ENCODE assay signal across 8 cellular contexts in genomic region chr15:50764331-50765201, GRCh38. TPM values are rescaled to one million over a fixed set of nuclear protein-coding genes. Genes with fewer than 3 reads are reported as not detected.
DNase-seq lines count a peak whose midpoint lies in the region; ATAC-seq, FAIRE-seq and TF ChIP-seq lines count a peak whose summit lies in the region.

No MANE protein-coding gene starts in this region.

- H3K36me3 Mint-ChIP-seq in activated CD4-positive, alpha-beta T cell treated with anti-CD3 and anti-CD28 coated beads, Interleukin-2, amount 10 ng/mL, durations not matched to agents 24 days and 14 days (ENCODE audit: low read depth), result peaks cover 22% of the 10 kb centered on the region
- peaks cover 4% of the 10 kb centered on the region for H3K36me3 Mint-ChIP-seq in neural progenitor cell

- no peaks in the 10 kb centered on the region for H3K27me3 Mint-ChIP-seq in activated CD4-positive, alpha-beta T cell treated with anti-CD3 and anti-CD28 coated beads, Interleukin-2, amount 10 ng/mL, durations not matched to agents 24 days and 14 days
- peaks cover 9% of the 10 kb centered on the region for H3K27me3 Mint-ChIP-seq in neural progenitor cell (ENCODE audit: insufficient read depth, low read depth)

- H3K4me1 ChIP-seq in esophagus muscularis mucosa (peaks cover 32 to 64% (median 56%) of the 10 kb centered on the region in 4 donors), neural progenitor cell (peaks cover 9% of the 10 kb centered on the region)

- H3F3A ChIP-seq in neural progenitor cell (ENCODE audit: low read depth), result peaks cover 16% of the 10 kb centered on the region

- FAIRE-seq in HTR-8/SVneo (lab: Jason Lieb, UNC), result no peak

- no peaks in the 10 kb centered on the region for H3K36me3 ChIP-seq in esophagus muscularis mucosa
- no peaks in the 10 kb centered on the region for H3K36me3 ChIP-seq in neural progenitor cell

- H3K9me3 Mint-ChIP-seq in activated CD4-positive, alpha-beta T cell treated with anti-CD3 and anti-CD28 coated beads, Interleukin-2, amount 10 ng/mL, durations not matched to agents 24 days and 14 days, result no peaks in the 10 kb centered on the region
- no peaks in the 10 kb centered on the region for H3K9me3 Mint-ChIP-seq in neural progenitor cell

- peak overlapping the region; percentile 81 for H2AFZ ChIP-seq in neural progenitor cell (replicated peaks)

- H3K9ac ChIP-seq in neural progenitor cell, result peak overlapping the region; percentile 44

- WGBS in esophagus muscularis mucosa, result 2% methylated on average over 16 of the region's 16 CpGs

- peak overlapping the region; percentile 80 to 94 (median 90) for H3K4me3 ChIP-seq in esophagus muscularis mucosa
- peak overlapping the region; percentile 88 for H3K4me3 ChIP-seq in neural progenitor cell

- peak; percentile 34 for ATAC-seq in HG03196 (IDR thresholded peaks at IDR 0.05; ENCODE audit: unreplicated experiment)
- no peak for ATAC-seq in HG03095 (IDR thresholded peaks at IDR 0.05; ENCODE audit: unreplicated experiment)

- peak overlapping the region; percentile 89 for H3K4me2 ChIP-seq in neural progenitor cell

- no peaks in the 10 kb centered on the region for H3K9me3 ChIP-seq in esophagus muscularis mucosa
- no peaks in the 10 kb centered on the region for H3K9me3 ChIP-seq in neural progenitor cell (ENCODE audit: low read depth)

- DNase-seq in SIG-M5 treated with dmso at 0.1 percent for 504 hours (lab: John Stamatoyannopoulos, UW; ENCODE audit: unreplicated experiment) (peak; percentile 24), SIG-M5 (lab: John Stamatoyannopoulos, UW) (no peak), esophagus muscularis mucosa (ENCODE audit: extremely low spot score) (no peak), neural progenitor cell (ENCODE audit: low spot score) (peak; percentile 5), HTR-8/SVneo (ENCODE audit: insufficient read length, low spot score) (no peak)
- peak; percentile 77 for DNase-seq in activated CD4-positive, alpha-beta T cell treated with anti-CD3 and anti-CD28 coated beads, Interleukin-2, amount 10 ng/mL, durations not matched to agents 24 days and 14 days

- no peaks in the 10 kb centered on the region for H3K27me3 ChIP-seq in esophagus muscularis mucosa
- H3K27me3 ChIP-seq in neural progenitor cell, result no peaks in the 10 kb centered on the region

- peaks cover 55% of the 10 kb centered on the region for H3K79me2 ChIP-seq in neural progenitor cell (ENCODE audit: low read depth)

- TF ChIP-seq EP300 in esophagus muscularis mucosa (IDR thresholded peaks at IDR 0.05), result no peak

- TF ChIP-seq POLR2A in esophagus muscularis mucosa (IDR thresholded peaks at IDR 0.05; ENCODE audit: low read depth), result no peak

- no peaks in the 10 kb centered on the region for H4K20me1 ChIP-seq in neural progenitor cell (ENCODE audit: low read depth)

- H3K4me3 Mint-ChIP-seq in activated CD4-positive, alpha-beta T cell treated with anti-CD3 and anti-CD28 coated beads, Interleukin-2, amount 10 ng/mL, durations not matched to agents 24 days and 14 days, result peak overlapping the region; percentile 92
- peak overlapping the region; percentile 95 for H3K4me3 Mint-ChIP-seq in neural progenitor cell

- TF ChIP-seq CTCF in esophagus muscularis mucosa (IDR thresholded peaks at IDR 0.05) (no peak), neural progenitor cell (IDR thresholded peaks at IDR 0.05) (no peak)

- H3K27ac Mint-ChIP-seq in activated CD4-positive, alpha-beta T cell treated with anti-CD3 and anti-CD28 coated beads, Interleukin-2, amount 10 ng/mL, durations not matched to agents 24 days and 14 days, result peak overlapping the region; percentile 97
- H3K27ac Mint-ChIP-seq in neural progenitor cell, result peak overlapping the region; percentile 65

- peaks cover 56% of the 10 kb centered on the region for H3K4me1 Mint-ChIP-seq in activated CD4-positive, alpha-beta T cell treated with anti-CD3 and anti-CD28 coated beads, Interleukin-2, amount 10 ng/mL, durations not matched to agents 24 days and 14 days
- peaks cover 20% of the 10 kb centered on the region for H3K4me1 Mint-ChIP-seq in neural progenitor cell

- intact Hi-C loops in activated CD4-positive, alpha-beta T cell treated with anti-CD3 and anti-CD28 coated beads, Interleukin-2, amount 10 ng/mL, durations not matched to agents 24 days and 14 days (cut with micrococcal nuclease), result loop anchor here (1.0 to 10.0 kb wide), 9 partner anchors 78 to 1793 kb away; partner anchors contain the start of genes AP4E1, DTWD1, FAM227B and GABPB1
- intact Hi-C loops in esophagus muscularis mucosa (cut with DNase I), result loop anchor here (5.0 kb wide), 2 partner anchors 77 to 113 kb away; partner anchors contain the start of gene TRPM7

- H3K27ac ChIP-seq in esophagus muscularis mucosa (replicated peaks in 1 of 4), result peak overlapping the region; percentile 96 to 99 (median 98)
- no peak overlapping the region for H3K27ac ChIP-seq in neural progenitor cell

RNA-seq across cellular contexts. Expression of gene SPPL2A, which starts 0.9 kb away (rescaled TPM):
- total RNA-seq in activated CD4-positive, alpha-beta T cell treated with anti-CD3 and anti-CD28 coated beads, Interleukin-2, amount 10 ng/mL, durations not matched to agents 24 days and 14 days, result 85.0 and 86.6 TPM in 2 replicates
- total RNA-seq in esophagus muscularis mucosa, result 100 to 1,000 TPM; 122 to 132 (median 128) TPM
- total RNA-seq in neural progenitor cell (ENCODE audit: low replicate concordance), result 27.3 and 29.5 TPM in 2 replicates

Comparison
In these comparisons a context has a peak if more than half of its experiments do, and no peak if none do; other contexts are left out.
1. DNase-seq: peak in SIG-M5 treated with dmso at 0.1 percent for 504 hours (single experiment), activated CD4-positive, alpha-beta T cell treated with anti-CD3 and anti-CD28 coated beads, Interleukin-2, amount 10 ng/mL, durations not matched to agents 24 days and 14 days (single experiment) and neural progenitor cell (single experiment); none in SIG-M5 (single experiment), esophagus muscularis mucosa (single experiment) and HTR-8/SVneo (single experiment).